In the genomic region with DNA sequence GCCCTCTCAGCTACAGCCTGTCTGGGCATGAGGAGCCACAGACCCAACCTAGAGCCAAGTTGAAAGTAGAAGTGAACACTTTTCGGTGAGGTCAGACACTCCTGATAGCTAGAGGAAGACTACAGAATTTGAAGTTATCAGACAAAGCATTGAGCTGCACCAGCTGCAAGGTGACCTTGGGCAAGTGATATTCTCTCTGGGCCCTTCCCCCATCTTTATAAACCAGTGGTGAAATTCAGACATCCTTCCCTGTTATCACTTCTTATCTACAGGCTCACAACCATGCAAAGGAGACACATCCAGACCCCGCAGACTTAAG, we compare ENCODE assay signal across 1 cellular context.
TF ChIP-seq lines count a peak whose summit lies in the region.

No MANE protein-coding gene starts in this region.

TF ChIP-seq in IMR-90, 13 proteins besides CTCF, POLR2A, EP300 and RAD21:
- TF ChIP-seq CEBPB (IDR thresholded peaks at IDR 0.05; ENCODE audit: low read depth, low read length): no peak
- TF ChIP-seq, protein P1, sequence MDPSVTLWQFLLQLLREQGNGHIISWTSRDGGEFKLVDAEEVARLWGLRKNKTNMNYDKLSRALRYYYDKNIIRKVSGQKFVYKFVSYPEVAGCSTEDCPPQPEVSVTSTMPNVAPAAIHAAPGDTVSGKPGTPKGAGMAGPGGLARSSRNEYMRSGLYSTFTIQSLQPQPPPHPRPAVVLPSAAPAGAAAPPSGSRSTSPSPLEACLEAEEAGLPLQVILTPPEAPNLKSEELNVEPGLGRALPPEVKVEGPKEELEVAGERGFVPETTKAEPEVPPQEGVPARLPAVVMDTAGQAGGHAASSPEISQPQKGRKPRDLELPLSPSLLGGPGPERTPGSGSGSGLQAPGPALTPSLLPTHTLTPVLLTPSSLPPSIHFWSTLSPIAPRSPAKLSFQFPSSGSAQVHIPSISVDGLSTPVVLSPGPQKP (IDR thresholded peaks at IDR 0.05; ENCODE audit: borderline replicate concordance, low read depth, low read length): no peak
